ENCODE assay signal across 10 cellular contexts in the genomic region with DNA sequence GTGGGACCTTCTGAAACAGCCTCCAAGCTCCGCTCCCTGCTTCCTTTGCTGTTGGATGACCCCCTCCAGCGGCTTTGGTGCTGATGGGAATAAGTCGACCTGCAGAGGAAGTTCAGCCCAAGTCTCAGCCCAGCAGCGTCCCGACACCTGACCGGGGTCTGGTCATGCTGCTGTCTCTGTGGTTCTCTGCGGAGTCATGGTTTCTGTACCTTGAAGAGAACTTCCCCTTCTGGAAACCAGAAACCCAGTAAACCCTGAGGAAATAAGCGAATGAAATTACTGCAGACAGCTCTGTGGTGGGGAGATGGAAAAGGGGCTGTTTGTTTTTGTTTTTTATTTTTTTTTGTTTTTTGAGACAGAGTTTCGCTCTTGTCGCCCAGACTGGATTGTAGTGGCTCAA. TPM values are rescaled to one million over a fixed set of nuclear protein-coding genes. Genes with fewer than 3 reads are reported as not detected.
DNase-seq lines count a peak whose midpoint lies in the region; ATAC-seq and TF ChIP-seq lines count a peak whose summit lies in the region.
"Had no signal": no experiment of that assay in that cellular context is flagged by ENCODE, and none has a peak within 500 bp of the region (broad histone marks: within the 10 kb centered on the region; RNA-seq: fewer than 3 reads in every experiment).

No MANE protein-coding gene starts in this region.

- no peaks in the 10 kb centered on the region for H3K9me3 ChIP-seq in upper lobe of right lung

- no peak for TF ChIP-seq CTCF in upper lobe of right lung (IDR thresholded peaks at IDR 0.05)

- intact Hi-C loops in upper lobe of right lung (cut with DNase I) = no loop called here
- intact Hi-C loops in activated T-helper 1 cell treated with anti-CD3 and anti-CD28 coated beads, Interleukin-12 subunit alpha, Interleukin-12 subunit beta, Interleukin-2, Interleukin-4 antibody, amounts not matched to agents 30 ng/mL and 10 ng/mL and 1 ng/mL, durations not matched to agents 14 hours and 24 hours and 36 hours (cut with micrococcal nuclease) = loop anchor here (5.0 to 10.0 kb wide), 3 partner anchors 102 to 920 kb away; a partner anchor contains a TSS

- no peak overlapping the region for H3K27ac Mint-ChIP-seq in activated T-helper 1 cell treated with anti-CD3 and anti-CD28 coated beads, Interleukin-12 subunit alpha, Interleukin-12 subunit beta, Interleukin-2, Interleukin-4 antibody, amounts not matched to agents 30 ng/mL and 10 ng/mL and 1 ng/mL, durations not matched to agents 14 hours and 24 hours and 36 hours
- H3K27ac Mint-ChIP-seq: brain had no signal

- DNase-seq in GM19238 (ENCODE audit: insufficient read length, low spot score) = peak; percentile 77
- peak; percentile 26 for DNase-seq in KG1 (lab: John Stamatoyannopoulos, UW)
- peak; percentile 73 for DNase-seq in upper lobe of right lung
- DNase-seq in activated T-helper 1 cell treated with anti-CD3 and anti-CD28 coated beads, Interleukin-12 subunit alpha, Interleukin-12 subunit beta, Interleukin-2, Interleukin-4 antibody, amounts not matched to agents 30 ng/mL and 10 ng/mL and 1 ng/mL, durations not matched to agents 14 hours and 24 hours and 36 hours (ENCODE audit: low spot score) = no peak
- no peak for DNase-seq in COLO668 (lab: John Stamatoyannopoulos, UW; ENCODE audit: unreplicated experiment)
- no peak for DNase-seq in HK-2 (ENCODE audit: unreplicated experiment)
- DNase-seq: activated CD4-positive, alpha-beta T cell treated with anti-CD3 and anti-CD28 coated beads, Interleukin-2, amount 50 U/mL, for 4 hours; NK-92 treated with Interleukin-12 subunit alpha and Interleukin-12 subunit beta, amount 100 ng/mL, for 24 hours had no signal

- H3K36me3 Mint-ChIP-seq in activated T-helper 1 cell treated with anti-CD3 and anti-CD28 coated beads, Interleukin-12 subunit alpha, Interleukin-12 subunit beta, Interleukin-2, Interleukin-4 antibody, amounts not matched to agents 30 ng/mL and 10 ng/mL and 1 ng/mL, durations not matched to agents 14 hours and 24 hours and 36 hours (ENCODE audit: low read depth) = peaks cover 2% of the 10 kb centered on the region

- H3K27me3 Mint-ChIP-seq in activated T-helper 1 cell treated with anti-CD3 and anti-CD28 coated beads, Interleukin-12 subunit alpha, Interleukin-12 subunit beta, Interleukin-2, Interleukin-4 antibody, amounts not matched to agents 30 ng/mL and 10 ng/mL and 1 ng/mL, durations not matched to agents 14 hours and 24 hours and 36 hours (ENCODE audit: insufficient read depth) = peaks cover 6% of the 10 kb centered on the region

- H3K27ac ChIP-seq in upper lobe of right lung = no peak overlapping the region

- H3K27me3 ChIP-seq in upper lobe of right lung = no peaks in the 10 kb centered on the region

- peaks cover 6% of the 10 kb centered on the region for H3K4me1 Mint-ChIP-seq in activated T-helper 1 cell treated with anti-CD3 and anti-CD28 coated beads, Interleukin-12 subunit alpha, Interleukin-12 subunit beta, Interleukin-2, Interleukin-4 antibody, amounts not matched to agents 30 ng/mL and 10 ng/mL and 1 ng/mL, durations not matched to agents 14 hours and 24 hours and 36 hours (ENCODE audit: low read depth)

- no peak overlapping the region for H3K4me3 ChIP-seq in upper lobe of right lung

- no peaks in the 10 kb centered on the region for H3K36me3 ChIP-seq in upper lobe of right lung

- no peak overlapping the region for H3K4me3 Mint-ChIP-seq in activated T-helper 1 cell treated with anti-CD3 and anti-CD28 coated beads, Interleukin-12 subunit alpha, Interleukin-12 subunit beta, Interleukin-2, Interleukin-4 antibody, amounts not matched to agents 30 ng/mL and 10 ng/mL and 1 ng/mL, durations not matched to agents 14 hours and 24 hours and 36 hours
- H3K4me3 Mint-ChIP-seq: brain had no signal

- ATAC-seq in HG02840 (IDR thresholded peaks at IDR 0.05; ENCODE audit: low FRiP score, unreplicated experiment) = peak; percentile 58
- ATAC-seq in upper lobe of right lung = no peak

- H3K4me1 ChIP-seq in upper lobe of right lung = no peaks in the 10 kb centered on the region

- H3K9me3 Mint-ChIP-seq in activated T-helper 1 cell treated with anti-CD3 and anti-CD28 coated beads, Interleukin-12 subunit alpha, Interleukin-12 subunit beta, Interleukin-2, Interleukin-4 antibody, amounts not matched to agents 30 ng/mL and 10 ng/mL and 1 ng/mL, durations not matched to agents 14 hours and 24 hours and 36 hours = peaks cover 4% of the 10 kb centered on the region

RNA-seq across cellular contexts. Expression of a gene that starts 18.3 kb away (rescaled TPM):
- total RNA-seq in upper lobe of right lung = 25.0 TPM
- 19.7 and 20.9 TPM in 2 replicates for total RNA-seq in activated T-helper 1 cell treated with anti-CD3 and anti-CD28 coated beads, Interleukin-12 subunit alpha, Interleukin-12 subunit beta, Interleukin-2, Interleukin-4 antibody, amounts not matched to agents 30 ng/mL and 10 ng/mL and 1 ng/mL, durations not matched to agents 14 hours and 24 hours and 36 hours

RNA-seq across cellular contexts. Expression of a gene that starts 28.9 kb away (rescaled TPM):
- total RNA-seq in upper lobe of right lung = not detected
- total RNA-seq in activated T-helper 1 cell treated with anti-CD3 and anti-CD28 coated beads, Interleukin-12 subunit alpha, Interleukin-12 subunit beta, Interleukin-2, Interleukin-4 antibody, amounts not matched to agents 30 ng/mL and 10 ng/mL and 1 ng/mL, durations not matched to agents 14 hours and 24 hours and 36 hours = 0.20 and 0.29 TPM in 2 replicates

Comparison
In these comparisons a context has a peak if more than half of its experiments do, and no peak if none do; other contexts are left out.
1. DNase-seq: peak in GM19238 (single experiment), KG1 (single experiment) and upper lobe of right lung (single experiment); none in activated T-helper 1 cell treated with anti-CD3 and anti-CD28 coated beads, Interleukin-12 subunit alpha, Interleukin-12 subunit beta, Interleukin-2, Interleukin-4 antibody, amounts not matched to agents 30 ng/mL and 10 ng/mL and 1 ng/mL, durations not matched to agents 14 hours and 24 hours and 36 hours (single experiment), COLO668 (single experiment) and HK-2 (single experiment).